Comparison of ENCODE assay signal across 3 cellular contexts in the genomic region with DNA sequence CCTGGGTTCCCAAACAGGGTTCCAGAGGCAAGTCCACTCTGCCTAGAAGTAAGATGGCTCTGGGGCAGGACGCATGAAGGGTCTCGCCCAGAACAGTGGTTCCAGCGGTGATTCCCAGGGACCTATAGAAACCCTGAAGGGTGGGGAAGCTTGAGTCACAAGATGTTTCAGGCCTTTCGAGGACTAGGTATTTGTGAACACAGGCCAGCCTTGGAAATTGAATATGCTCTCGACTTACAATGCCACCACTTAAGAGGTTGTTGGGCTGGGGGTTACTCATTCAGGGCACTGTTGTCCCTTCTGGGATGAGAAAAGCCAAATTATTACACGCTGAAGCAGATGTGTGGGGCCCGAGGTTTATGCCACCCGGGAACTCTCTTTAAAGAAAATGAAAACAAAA.
TF ChIP-seq lines count a peak whose summit lies in the region.

No MANE protein-coding gene starts in this region.

TF ChIP-seq in liver, 16 proteins besides CTCF, POLR2A, EP300 and RAD21:
- TF ChIP-seq JUND (IDR thresholded peaks at IDR 0.05) (no peak), FOXA2 (IDR thresholded peaks at IDR 0.05) (no peak), YY1 (IDR thresholded peaks at IDR 0.05) (no peak), RXRA (IDR thresholded peaks at IDR 0.05) (no peak), EGR1 (IDR thresholded peaks at IDR 0.05; ENCODE audit: low read depth in 2 of 2) (no peak), SP1 (IDR thresholded peaks at IDR 0.05) (no peak), HNF4A (conservative IDR thresholded peaks at IDR 0.05) (no peak), FOXA1 (IDR thresholded peaks at IDR 0.05) (no peak), GABPA (IDR thresholded peaks at IDR 0.05 in 1 of 2, conservative IDR thresholded peaks at IDR 0.05 in 1 of 2) (no peak)
- TF ChIP-seq, protein P1, sequence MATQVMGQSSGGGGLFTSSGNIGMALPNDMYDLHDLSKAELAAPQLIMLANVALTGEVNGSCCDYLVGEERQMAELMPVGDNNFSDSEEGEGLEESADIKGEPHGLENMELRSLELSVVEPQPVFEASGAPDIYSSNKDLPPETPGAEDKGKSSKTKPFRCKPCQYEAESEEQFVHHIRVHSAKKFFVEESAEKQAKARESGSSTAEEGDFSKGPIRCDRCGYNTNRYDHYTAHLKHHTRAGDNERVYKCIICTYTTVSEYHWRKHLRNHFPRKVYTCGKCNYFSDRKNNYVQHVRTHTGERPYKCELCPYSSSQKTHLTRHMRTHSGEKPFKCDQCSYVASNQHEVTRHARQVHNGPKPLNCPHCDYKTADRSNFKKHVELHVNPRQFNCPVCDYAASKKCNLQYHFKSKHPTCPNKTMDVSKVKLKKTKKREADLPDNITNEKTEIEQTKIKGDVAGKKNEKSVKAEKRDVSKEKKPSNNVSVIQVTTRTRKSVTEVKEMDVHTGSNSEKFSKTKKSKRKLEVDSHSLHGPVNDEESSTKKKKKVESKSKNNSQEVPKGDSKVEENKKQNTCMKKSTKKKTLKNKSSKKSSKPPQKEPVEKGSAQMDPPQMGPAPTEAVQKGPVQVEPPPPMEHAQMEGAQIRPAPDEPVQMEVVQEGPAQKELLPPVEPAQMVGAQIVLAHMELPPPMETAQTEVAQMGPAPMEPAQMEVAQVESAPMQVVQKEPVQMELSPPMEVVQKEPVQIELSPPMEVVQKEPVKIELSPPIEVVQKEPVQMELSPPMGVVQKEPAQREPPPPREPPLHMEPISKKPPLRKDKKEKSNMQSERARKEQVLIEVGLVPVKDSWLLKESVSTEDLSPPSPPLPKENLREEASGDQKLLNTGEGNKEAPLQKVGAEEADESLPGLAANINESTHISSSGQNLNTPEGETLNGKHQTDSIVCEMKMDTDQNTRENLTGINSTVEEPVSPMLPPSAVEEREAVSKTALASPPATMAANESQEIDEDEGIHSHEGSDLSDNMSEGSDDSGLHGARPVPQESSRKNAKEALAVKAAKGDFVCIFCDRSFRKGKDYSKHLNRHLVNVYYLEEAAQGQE (IDR thresholded peaks at IDR 0.05), result no peak

TF ChIP-seq in HepG2, 621 proteins besides CTCF, POLR2A, EP300 and RAD21:
- no peak for TF ChIP-seq AGO2 (optimal IDR thresholded peaks at IDR 0.05; ENCODE audit: low read depth, low read length)
- no peak for TF ChIP-seq ZNF569 (CRISPR knock-in tag; IDR thresholded peaks at IDR 0.05; ENCODE audit: borderline replicate concordance)
- no peak for TF ChIP-seq KLF13 (CRISPR knock-in tag; IDR thresholded peaks at IDR 0.05)
- no peak for TF ChIP-seq PCBP1 (IDR thresholded peaks at IDR 0.05; ENCODE audit: borderline replicate concordance, low read depth, low read length)
- no peak for TF ChIP-seq ZNF839 (CRISPR knock-in tag; IDR thresholded peaks at IDR 0.05; ENCODE audit: borderline replicate concordance)
TF ChIP-seq in HepG2: peak in this region for 0.

TF ChIP-seq in neural cell, 6 proteins besides CTCF, POLR2A, EP300 and RAD21:
- no peak for TF ChIP-seq EZH2 (IDR thresholded peaks at IDR 0.05; ENCODE audit: borderline replicate concordance, insufficient read depth, low read length, poor library complexity, severe bottlenecking)
- TF ChIP-seq, protein P1 (IDR thresholded peaks at IDR 0.05; ENCODE audit: borderline replicate concordance), result no peak
- no peak for TF ChIP-seq POLR2AphosphoS5 (IDR thresholded peaks at IDR 0.05)
- TF ChIP-seq SMC3 (conservative IDR thresholded peaks at IDR 0.05; ENCODE audit: poor library complexity), result no peak
- no peak for TF ChIP-seq MXI1 (conservative IDR thresholded peaks at IDR 0.05; ENCODE audit: poor library complexity, severe bottlenecking)
- TF ChIP-seq TAF1 (IDR thresholded peaks at IDR 0.05; ENCODE audit: low read depth), result no peak
